ENCODE assay signal across 7 cellular contexts in the genomic region with DNA sequence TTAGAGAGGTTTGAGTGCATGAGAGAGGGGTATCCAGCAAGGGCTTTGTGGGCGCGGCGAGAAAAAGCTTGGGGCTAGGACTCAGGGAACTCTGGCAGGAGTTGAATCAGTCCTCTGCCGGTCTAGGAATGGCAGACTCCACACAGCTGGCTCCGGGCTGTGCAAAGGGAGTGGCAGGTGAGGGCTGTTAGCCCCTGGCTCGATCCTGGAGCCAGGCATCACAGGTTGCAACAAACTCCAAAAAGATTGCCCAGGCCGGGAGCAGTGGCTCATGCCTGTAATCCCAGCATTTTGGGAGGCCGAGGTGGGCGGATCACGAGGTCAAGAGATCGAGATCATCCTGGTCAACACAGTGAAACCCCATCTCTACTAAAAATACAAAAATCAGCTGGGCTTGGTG. TPM values are rescaled to one million over a fixed set of nuclear protein-coding genes. Genes with fewer than 3 reads are reported as not detected.
"Had no signal": no experiment of that assay in that cellular context is flagged by ENCODE, and none has a peak within 500 bp of the region (broad histone marks: within the 10 kb centered on the region; RNA-seq: fewer than 3 reads in every experiment).

No MANE protein-coding gene starts in this region.

RNA-seq across cellular contexts. Expression of gene IGFBP5, which starts 20.2 kb away (rescaled TPM):
- total RNA-seq: activated CD4-positive, alpha-beta memory T cell treated with anti-CD3 and anti-CD28 coated beads, Interleukin-2, amount 10 ng/mL, durations not matched to agents 7 days and 5 days; activated CD4-positive, alpha-beta T cell treated with anti-CD3 and anti-CD28 coated beads for 36 hours; activated CD8-positive, alpha-beta memory T cell treated with anti-CD3 and anti-CD28 coated beads for 36 hours; activated naive CD4-positive, alpha-beta T cell treated with anti-CD3 and anti-CD28 coated beads for 36 hours; activated T-helper 17 cell treated with anti-CD3 and anti-CD28 coated beads, Interleukin-2, amount 50 U/mL, for 72 hours; T-helper 1 cell treated with Interleukin-12 subunit alpha and Interleukin-12 subunit beta and Interleukin-4 antibody, amounts not matched to agents 30 ng/mL and 1 ng/mL, for 36 hours had no signal
- polyA plus RNA-seq: IgD-negative memory B cell had no signal
